1 cellular context compared by ENCODE assay signal in the genomic region with DNA sequence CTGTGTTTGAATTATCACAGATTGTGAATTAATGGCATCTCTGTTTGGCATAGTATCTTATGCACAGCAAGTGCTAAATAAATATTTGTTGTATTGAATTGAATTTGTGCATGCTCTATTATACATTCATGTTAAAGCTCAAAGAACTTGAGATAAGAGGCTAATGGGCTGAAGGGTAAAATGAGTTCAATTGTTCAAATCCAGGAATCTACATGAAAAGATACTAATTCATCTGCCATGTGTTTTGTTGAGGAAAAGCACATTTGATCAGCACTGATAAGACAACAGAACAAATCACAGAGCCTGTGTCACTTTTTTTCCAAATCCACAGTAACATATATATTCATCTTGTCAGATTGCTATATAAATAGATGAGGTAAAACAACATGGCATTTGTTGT.
TF ChIP-seq lines count a peak whose summit lies in the region.

No MANE protein-coding gene starts in this region.

TF ChIP-seq in SK-N-SH, 30 proteins besides CTCF, POLR2A, EP300 and RAD21 (continued from another document):
- TF ChIP-seq GATA2 (CRISPR knock-in tag; IDR thresholded peaks at IDR 0.05) (peak; percentile 89), SMC3 (IDR thresholded peaks at IDR 0.05; ENCODE audit: low read depth, low read length) (no peak), CHD2 (IDR thresholded peaks at IDR 0.05; ENCODE audit: low read length, partially characterized antibody) (no peak)
